In genomic region chr9:4604678-4605095, GRCh38 we compare ENCODE assay signal across 8 cellular contexts.
DNase-seq lines count a peak whose midpoint lies in the region.

No MANE protein-coding gene starts in this region.

- no peak overlapping the region for H3K4me3 Mint-ChIP-seq in T-helper 2 cell treated with Interferon-gamma antibody and Interleukin-4, amounts not matched to agents 5 μg/mL and 100 μg/mL, for 36 hours

- H3K27ac Mint-ChIP-seq in T-helper 2 cell treated with Interferon-gamma antibody and Interleukin-4, amounts not matched to agents 5 μg/mL and 100 μg/mL, for 36 hours, result no peak overlapping the region

- H3K36me3 Mint-ChIP-seq in T-helper 2 cell treated with Interferon-gamma antibody and Interleukin-4, amounts not matched to agents 5 μg/mL and 100 μg/mL, for 36 hours (ENCODE audit: low read depth), result no peaks in the 10 kb centered on the region

- no peaks in the 10 kb centered on the region for H3K9me3 Mint-ChIP-seq in T-helper 2 cell treated with Interferon-gamma antibody and Interleukin-4, amounts not matched to agents 5 μg/mL and 100 μg/mL, for 36 hours

- peaks cover 2% of the 10 kb centered on the region for H3K27me3 Mint-ChIP-seq in T-helper 2 cell treated with Interferon-gamma antibody and Interleukin-4, amounts not matched to agents 5 μg/mL and 100 μg/mL, for 36 hours (ENCODE audit: low read depth)

- DNase-seq in ELF-1 (ENCODE audit: low read depth, low spot score) (peak; percentile 40), HCEC 1CT (peak; percentile 31), NCI-H128 (lab: John Stamatoyannopoulos, UW; ENCODE audit: unreplicated experiment) (peak; percentile 76), astrocyte of the hippocampus (ENCODE audit: low read depth, low spot score) (peak; percentile 75), iPS DF 4.7 (ENCODE audit: extremely low read depth, low spot score) (peak; percentile 76), GDM1 (lab: John Stamatoyannopoulos, UW) (no peak)
- peak; percentile 46 for DNase-seq in T-helper 2 cell treated with Interferon-gamma antibody and Interleukin-4, amounts not matched to agents 5 μg/mL and 100 μg/mL, for 36 hours (ENCODE audit: low spot score)
- peak; percentile 28 to 91 (median 57) for DNase-seq in stimulated activated CD4-positive, alpha-beta T cell treated with anti-CD3 and anti-CD28 coated beads, Interleukin-12 subunit alpha, Interleukin-12 subunit beta, amount 100 ng/mL, for 48 hours (ENCODE audit: low read depth in 2 of 3, low spot score in 1 of 3)

- peaks cover 13% of the 10 kb centered on the region for H3K4me1 Mint-ChIP-seq in T-helper 2 cell treated with Interferon-gamma antibody and Interleukin-4, amounts not matched to agents 5 μg/mL and 100 μg/mL, for 36 hours (ENCODE audit: low read depth)
